Comparison of ENCODE assay signal across 2 cellular contexts in genomic region chr4:156792462-156793085, GRCh38.
TF ChIP-seq lines count a peak whose summit lies in the region.

No MANE protein-coding gene starts in this region.

TF ChIP-seq in SK-N-SH, 30 proteins besides CTCF, POLR2A, EP300 and RAD21 (continued from another document):
- TF ChIP-seq, protein P1, sequence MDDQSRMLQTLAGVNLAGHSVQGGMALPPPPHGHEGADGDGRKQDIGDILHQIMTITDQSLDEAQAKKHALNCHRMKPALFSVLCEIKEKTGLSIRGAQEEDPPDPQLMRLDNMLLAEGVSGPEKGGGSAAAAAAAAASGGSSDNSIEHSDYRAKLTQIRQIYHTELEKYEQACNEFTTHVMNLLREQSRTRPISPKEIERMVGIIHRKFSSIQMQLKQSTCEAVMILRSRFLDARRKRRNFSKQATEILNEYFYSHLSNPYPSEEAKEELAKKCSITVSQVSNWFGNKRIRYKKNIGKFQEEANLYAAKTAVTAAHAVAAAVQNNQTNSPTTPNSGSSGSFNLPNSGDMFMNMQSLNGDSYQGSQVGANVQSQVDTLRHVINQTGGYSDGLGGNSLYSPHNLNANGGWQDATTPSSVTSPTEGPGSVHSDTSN (IDR thresholded peaks at IDR 0.05) = peak; percentile 27; the same call in 1 of the 2 replicates

TF ChIP-seq in SK-N-SH treated with all-trans-retinoic acid at 6 μM for 48 hours, 23 proteins besides CTCF, POLR2A, EP300 and RAD21 (continued from another document):
- TF ChIP-seq, protein P2, sequence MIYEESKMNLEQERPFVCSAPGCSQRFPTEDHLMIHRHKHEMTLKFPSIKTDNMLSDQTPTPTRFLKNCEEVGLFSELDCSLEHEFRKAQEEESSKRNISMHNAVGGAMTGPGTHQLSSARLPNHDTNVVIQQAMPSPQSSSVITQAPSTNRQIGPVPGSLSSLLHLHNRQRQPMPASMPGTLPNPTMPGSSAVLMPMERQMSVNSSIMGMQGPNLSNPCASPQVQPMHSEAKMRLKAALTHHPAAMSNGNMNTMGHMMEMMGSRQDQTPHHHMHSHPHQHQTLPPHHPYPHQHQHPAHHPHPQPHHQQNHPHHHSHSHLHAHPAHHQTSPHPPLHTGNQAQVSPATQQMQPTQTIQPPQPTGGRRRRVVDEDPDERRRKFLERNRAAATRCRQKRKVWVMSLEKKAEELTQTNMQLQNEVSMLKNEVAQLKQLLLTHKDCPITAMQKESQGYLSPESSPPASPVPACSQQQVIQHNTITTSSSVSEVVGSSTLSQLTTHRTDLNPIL (CRISPR knock-in tag; IDR thresholded peaks at IDR 0.05; ENCODE audit: low read depth) = no peak
- TF ChIP-seq OSR1 (CRISPR knock-in tag; IDR thresholded peaks at IDR 0.05) = no peak
- no peak for TF ChIP-seq ZC3H10 (CRISPR knock-in tag; IDR thresholded peaks at IDR 0.05)
- TF ChIP-seq, protein P3, sequence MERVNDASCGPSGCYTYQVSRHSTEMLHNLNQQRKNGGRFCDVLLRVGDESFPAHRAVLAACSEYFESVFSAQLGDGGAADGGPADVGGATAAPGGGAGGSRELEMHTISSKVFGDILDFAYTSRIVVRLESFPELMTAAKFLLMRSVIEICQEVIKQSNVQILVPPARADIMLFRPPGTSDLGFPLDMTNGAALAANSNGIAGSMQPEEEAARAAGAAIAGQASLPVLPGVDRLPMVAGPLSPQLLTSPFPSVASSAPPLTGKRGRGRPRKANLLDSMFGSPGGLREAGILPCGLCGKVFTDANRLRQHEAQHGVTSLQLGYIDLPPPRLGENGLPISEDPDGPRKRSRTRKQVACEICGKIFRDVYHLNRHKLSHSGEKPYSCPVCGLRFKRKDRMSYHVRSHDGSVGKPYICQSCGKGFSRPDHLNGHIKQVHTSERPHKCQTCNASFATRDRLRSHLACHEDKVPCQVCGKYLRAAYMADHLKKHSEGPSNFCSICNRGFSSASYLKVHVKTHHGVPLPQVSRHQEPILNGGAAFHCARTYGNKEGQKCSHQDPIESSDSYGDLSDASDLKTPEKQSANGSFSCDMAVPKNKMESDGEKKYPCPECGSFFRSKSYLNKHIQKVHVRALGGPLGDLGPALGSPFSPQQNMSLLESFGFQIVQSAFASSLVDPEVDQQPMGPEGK (CRISPR knock-in tag; IDR thresholded peaks at IDR 0.05; ENCODE audit: borderline replicate concordance) = no peak
- no peak for TF ChIP-seq ZNF70 (CRISPR knock-in tag; IDR thresholded peaks at IDR 0.05)
- TF ChIP-seq TSHZ2 (CRISPR knock-in tag; IDR thresholded peaks at IDR 0.05) = no peak
- TF ChIP-seq ZNF8 (CRISPR knock-in tag; IDR thresholded peaks at IDR 0.05) = no peak
- TF ChIP-seq, protein P4, sequence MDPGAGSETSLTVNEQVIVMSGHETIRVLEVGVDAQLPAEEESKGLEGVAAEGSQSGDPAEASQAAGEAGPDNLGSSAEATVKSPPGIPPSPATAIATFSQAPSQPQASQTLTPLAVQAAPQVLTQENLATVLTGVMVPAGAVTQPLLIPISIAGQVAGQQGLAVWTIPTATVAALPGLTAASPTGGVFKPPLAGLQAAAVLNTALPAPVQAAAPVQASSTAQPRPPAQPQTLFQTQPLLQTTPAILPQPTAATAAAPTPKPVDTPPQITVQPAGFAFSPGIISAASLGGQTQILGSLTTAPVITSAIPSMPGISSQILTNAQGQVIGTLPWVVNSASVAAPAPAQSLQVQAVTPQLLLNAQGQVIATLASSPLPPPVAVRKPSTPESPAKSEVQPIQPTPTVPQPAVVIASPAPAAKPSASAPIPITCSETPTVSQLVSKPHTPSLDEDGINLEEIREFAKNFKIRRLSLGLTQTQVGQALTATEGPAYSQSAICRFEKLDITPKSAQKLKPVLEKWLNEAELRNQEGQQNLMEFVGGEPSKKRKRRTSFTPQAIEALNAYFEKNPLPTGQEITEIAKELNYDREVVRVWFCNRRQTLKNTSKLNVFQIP (CRISPR knock-in tag; IDR thresholded peaks at IDR 0.05; ENCODE audit: borderline replicate concordance, low read depth) = no peak
- TF ChIP-seq BACH2 (CRISPR knock-in tag; IDR thresholded peaks at IDR 0.05; ENCODE audit: borderline replicate concordance) = no peak
- TF ChIP-seq TOX (CRISPR knock-in tag; IDR thresholded peaks at IDR 0.05; ENCODE audit: borderline replicate concordance) = no peak
- TF ChIP-seq ZFP3 (CRISPR knock-in tag; IDR thresholded peaks at IDR 0.05) = no peak
- no peak for TF ChIP-seq SNAI2 (CRISPR knock-in tag; IDR thresholded peaks at IDR 0.05)
- no peak for TF ChIP-seq TCF4 (CRISPR knock-in tag; IDR thresholded peaks at IDR 0.05; ENCODE audit: borderline replicate concordance)
- TF ChIP-seq RARB (CRISPR knock-in tag; IDR thresholded peaks at IDR 0.05) = no peak
- no peak for TF ChIP-seq GLIS3 (CRISPR knock-in tag; IDR thresholded peaks at IDR 0.05)
